Comparison of ENCODE assay signal across 1 cellular context in the genomic region with DNA sequence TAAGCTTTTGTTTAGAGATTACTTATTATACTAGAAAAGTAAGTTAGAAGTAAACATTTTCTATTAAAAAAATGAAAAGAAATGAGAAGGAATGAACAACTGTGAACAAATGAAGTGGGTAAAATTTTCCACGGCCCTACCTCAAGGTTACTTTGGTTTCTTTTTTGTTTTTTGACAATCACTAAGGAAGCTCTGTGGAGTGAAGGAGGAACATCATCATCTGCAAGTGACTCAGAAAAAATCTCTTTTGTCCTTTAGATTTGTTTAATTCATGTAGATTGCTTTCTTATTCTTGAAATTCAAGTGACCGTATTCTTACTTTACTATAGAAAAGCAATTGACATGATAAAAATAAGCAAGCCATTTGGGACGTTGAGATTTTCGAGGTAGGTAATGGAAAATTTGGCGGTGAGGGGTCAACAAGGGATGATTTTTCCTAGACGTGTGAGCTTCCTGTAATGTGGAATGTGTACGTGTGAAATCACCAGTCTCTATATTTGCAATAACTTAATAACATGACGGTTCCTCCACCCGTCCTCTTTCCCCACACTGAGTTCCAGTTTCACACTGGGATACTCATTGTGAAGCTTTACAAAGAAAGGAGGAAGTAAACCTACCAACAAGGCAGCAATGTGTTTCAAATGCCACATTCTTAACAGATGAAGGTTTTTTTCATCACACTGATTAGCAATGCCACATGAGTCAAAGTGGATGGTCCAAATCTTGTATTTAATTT.
TF ChIP-seq lines count a peak whose summit lies in the region.

No MANE protein-coding gene starts in this region.

TF ChIP-seq in GM23338, 12 proteins besides CTCF, POLR2A, EP300 and RAD21 (continued from another document):
- TF ChIP-seq STAT1 (IDR thresholded peaks at IDR 0.05; ENCODE audit: unreplicated experiment) = no peak
